ENCODE assay signal across 8 cellular contexts in genomic region chr5:36876965-36877666, GRCh38. TPM values are rescaled to one million over a fixed set of nuclear protein-coding genes. Genes with fewer than 3 reads are reported as not detected.
DNase-seq lines count a peak whose midpoint lies in the region; ATAC-seq lines count a peak whose summit lies in the region.

No MANE protein-coding gene starts in this region.

- peak overlapping the region; percentile 88 for H3K4me3 Mint-ChIP-seq in activated CD4-positive, alpha-beta memory T cell treated with anti-CD3 and anti-CD28 coated beads for 36 hours
- peak overlapping the region; percentile 85 for H3K4me3 Mint-ChIP-seq in memory B cell

- H3K36me3 Mint-ChIP-seq in activated CD4-positive, alpha-beta memory T cell treated with anti-CD3 and anti-CD28 coated beads for 36 hours = peaks cover 14% of the 10 kb centered on the region
- H3K36me3 Mint-ChIP-seq in memory B cell = no peaks in the 10 kb centered on the region

- CTCF ChIA-PET in activated CD4-positive, alpha-beta memory T cell treated with anti-CD3 and anti-CD28 coated beads for 36 hours (lab: Charles Lee) = interaction anchor here (1.0 to 3.8 kb wide), 3 partner anchors 69 to 635 kb away, joined by 3 to 14 read pairs (median 8); partner anchors contain the start of gene NADK2

- H3K27me3 Mint-ChIP-seq in activated CD4-positive, alpha-beta memory T cell treated with anti-CD3 and anti-CD28 coated beads for 36 hours = no peaks in the 10 kb centered on the region
- H3K27me3 Mint-ChIP-seq in memory B cell = no peaks in the 10 kb centered on the region

- peak overlapping the region; percentile 96 for H3K27ac Mint-ChIP-seq in activated CD4-positive, alpha-beta memory T cell treated with anti-CD3 and anti-CD28 coated beads for 36 hours
- H3K27ac Mint-ChIP-seq in memory B cell = peak overlapping the region; percentile 95

- intact Hi-C loops in activated CD4-positive, alpha-beta memory T cell treated with anti-CD3 and anti-CD28 coated beads for 36 hours (cut with micrococcal nuclease) = loop anchor here (2.0 to 10.0 kb wide), 9 partner anchors 50 to 1962 kb away; partner anchors contain the start of genes BRIX1, LMBRD2, NADK2 and NUP155

- no peaks in the 10 kb centered on the region for H3K9me3 Mint-ChIP-seq in activated CD4-positive, alpha-beta memory T cell treated with anti-CD3 and anti-CD28 coated beads for 36 hours
- H3K9me3 Mint-ChIP-seq in memory B cell = no peaks in the 10 kb centered on the region

- POLR2A ChIA-PET in activated CD4-positive, alpha-beta memory T cell treated with anti-CD3 and anti-CD28 coated beads for 36 hours (lab: Charles Lee) = interaction anchor here (0.9 to 1.6 kb wide), 2 partner anchors 18 to 153 kb away, joined by 4 to 5 read pairs; no protein-coding TSS in a partner anchor

- peaks cover 41% of the 10 kb centered on the region for H3K4me1 Mint-ChIP-seq in activated CD4-positive, alpha-beta memory T cell treated with anti-CD3 and anti-CD28 coated beads for 36 hours (ENCODE audit: low read depth)
- H3K4me1 Mint-ChIP-seq in memory B cell = peaks cover 30% of the 10 kb centered on the region

- peak; percentile 1 for ATAC-seq in HG03103 (IDR thresholded peaks at IDR 0.05; ENCODE audit: low read depth, unreplicated experiment)
- ATAC-seq in memory B cell (ENCODE audit: low read depth) = peak; percentile 24

- DNase-seq in NCI-H187 (lab: John Stamatoyannopoulos, UW) (peak; percentile 17 to 73), NCI-H187 treated with DMSO at 0.1 percent for 48 hours (lab: John Stamatoyannopoulos, UW) (no peak), NCI-H510A (lab: John Stamatoyannopoulos, UW) (peak; percentile 40), memory B cell (ENCODE audit: low spot score in 2 of 2) (peak; percentile 58 to 63)
- DNase-seq in activated CD4-positive, alpha-beta memory T cell treated with anti-CD3 and anti-CD28 coated beads for 36 hours = peak; percentile 66
- peak; percentile 64 for DNase-seq in effector CD8-positive, alpha-beta T cell (lab: John Stamatoyannopoulos, UW)
- DNase-seq in stimulated activated CD8-positive, alpha-beta memory T cell treated with anti-CD3 and anti-CD28 coated beads, Interleukin-12 subunit alpha, Interleukin-12 subunit beta, amount 100 ng/mL, for 24 hours (ENCODE audit: extremely low read depth) = peak; percentile 19

RNA-seq across cellular contexts. Expression of gene NIPBL, which starts 0.5 kb away (rescaled TPM):
- total RNA-seq in activated CD4-positive, alpha-beta memory T cell treated with anti-CD3 and anti-CD28 coated beads for 36 hours = 10 to 100 TPM; 35.4 to 40.4 TPM
